ENCODE assay signal across 1 cellular context in the genomic region with DNA sequence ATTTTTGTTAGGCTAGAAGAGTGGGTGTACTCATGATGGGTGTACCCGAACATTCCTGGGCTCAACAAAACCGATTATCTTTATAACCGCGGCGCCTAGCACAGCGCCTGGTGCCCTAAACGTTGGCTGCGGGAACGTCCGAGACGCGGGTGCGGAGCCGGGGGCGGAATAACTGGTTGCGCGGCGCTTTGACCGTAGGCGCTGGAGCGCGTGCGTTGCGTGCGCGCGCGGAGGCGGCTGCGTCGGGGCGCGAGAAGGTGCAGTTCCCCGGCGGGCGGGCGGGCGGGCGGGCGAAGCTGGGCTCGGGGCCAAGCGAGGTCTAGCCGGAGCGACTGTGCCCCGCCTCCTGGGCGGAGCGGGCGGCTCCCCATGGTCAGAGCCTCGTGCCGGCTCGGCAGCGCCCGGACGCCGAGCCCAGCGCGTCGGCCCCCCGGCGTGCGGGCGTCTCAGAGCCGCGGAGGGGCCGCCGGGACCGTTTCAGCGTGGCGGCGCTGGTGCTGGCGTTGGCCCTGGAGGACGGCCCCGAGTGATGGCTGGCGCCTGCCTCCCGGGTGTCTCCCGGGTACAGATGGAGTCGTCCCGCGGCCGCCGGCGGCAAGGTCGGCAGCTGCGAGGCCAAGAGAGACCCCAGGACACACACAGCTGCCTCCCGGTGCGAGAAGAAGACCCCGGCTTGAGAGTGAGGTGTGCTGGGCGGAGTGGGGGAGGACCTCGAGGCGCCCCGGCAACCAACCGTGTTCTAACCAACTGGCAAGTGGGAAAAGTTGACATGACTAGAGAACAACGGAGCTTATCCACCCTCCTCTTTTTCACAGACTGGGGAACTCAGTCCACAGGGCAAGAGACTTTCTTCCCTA.
TF ChIP-seq lines count a peak whose summit lies in the region.

A gene (plus strand): TSS at position 373 of the 857 bp plus-strand sequence. CDS start 14,429 bp downstream, outside the sequence.

TF ChIP-seq in WTC11, 78 proteins besides CTCF, POLR2A, EP300 and RAD21 (continued from another document and continues in another):
- TF ChIP-seq, protein P1, sequence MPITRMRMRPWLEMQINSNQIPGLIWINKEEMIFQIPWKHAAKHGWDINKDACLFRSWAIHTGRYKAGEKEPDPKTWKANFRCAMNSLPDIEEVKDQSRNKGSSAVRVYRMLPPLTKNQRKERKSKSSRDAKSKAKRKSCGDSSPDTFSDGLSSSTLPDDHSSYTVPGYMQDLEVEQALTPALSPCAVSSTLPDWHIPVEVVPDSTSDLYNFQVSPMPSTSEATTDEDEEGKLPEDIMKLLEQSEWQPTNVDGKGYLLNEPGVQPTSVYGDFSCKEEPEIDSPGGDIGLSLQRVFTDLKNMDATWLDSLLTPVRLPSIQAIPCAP (CRISPR knock-in tag; IDR thresholded peaks at IDR 0.05), result no peak
- TF ChIP-seq, protein P2, sequence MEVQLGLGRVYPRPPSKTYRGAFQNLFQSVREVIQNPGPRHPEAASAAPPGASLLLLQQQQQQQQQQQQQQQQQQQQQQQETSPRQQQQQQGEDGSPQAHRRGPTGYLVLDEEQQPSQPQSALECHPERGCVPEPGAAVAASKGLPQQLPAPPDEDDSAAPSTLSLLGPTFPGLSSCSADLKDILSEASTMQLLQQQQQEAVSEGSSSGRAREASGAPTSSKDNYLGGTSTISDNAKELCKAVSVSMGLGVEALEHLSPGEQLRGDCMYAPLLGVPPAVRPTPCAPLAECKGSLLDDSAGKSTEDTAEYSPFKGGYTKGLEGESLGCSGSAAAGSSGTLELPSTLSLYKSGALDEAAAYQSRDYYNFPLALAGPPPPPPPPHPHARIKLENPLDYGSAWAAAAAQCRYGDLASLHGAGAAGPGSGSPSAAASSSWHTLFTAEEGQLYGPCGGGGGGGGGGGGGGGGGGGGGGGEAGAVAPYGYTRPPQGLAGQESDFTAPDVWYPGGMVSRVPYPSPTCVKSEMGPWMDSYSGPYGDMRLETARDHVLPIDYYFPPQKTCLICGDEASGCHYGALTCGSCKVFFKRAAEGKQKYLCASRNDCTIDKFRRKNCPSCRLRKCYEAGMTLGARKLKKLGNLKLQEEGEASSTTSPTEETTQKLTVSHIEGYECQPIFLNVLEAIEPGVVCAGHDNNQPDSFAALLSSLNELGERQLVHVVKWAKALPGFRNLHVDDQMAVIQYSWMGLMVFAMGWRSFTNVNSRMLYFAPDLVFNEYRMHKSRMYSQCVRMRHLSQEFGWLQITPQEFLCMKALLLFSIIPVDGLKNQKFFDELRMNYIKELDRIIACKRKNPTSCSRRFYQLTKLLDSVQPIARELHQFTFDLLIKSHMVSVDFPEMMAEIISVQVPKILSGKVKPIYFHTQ (CRISPR knock-in tag; IDR thresholded peaks at IDR 0.05), result no peak
- TF ChIP-seq RELA (CRISPR knock-in tag; IDR thresholded peaks at IDR 0.05; ENCODE audit: borderline replicate concordance), result no peak
- no peak for TF ChIP-seq NFYB (CRISPR knock-in tag; conservative IDR thresholded peaks at IDR 0.05; ENCODE audit: low read depth)
- TF ChIP-seq, protein P3, sequence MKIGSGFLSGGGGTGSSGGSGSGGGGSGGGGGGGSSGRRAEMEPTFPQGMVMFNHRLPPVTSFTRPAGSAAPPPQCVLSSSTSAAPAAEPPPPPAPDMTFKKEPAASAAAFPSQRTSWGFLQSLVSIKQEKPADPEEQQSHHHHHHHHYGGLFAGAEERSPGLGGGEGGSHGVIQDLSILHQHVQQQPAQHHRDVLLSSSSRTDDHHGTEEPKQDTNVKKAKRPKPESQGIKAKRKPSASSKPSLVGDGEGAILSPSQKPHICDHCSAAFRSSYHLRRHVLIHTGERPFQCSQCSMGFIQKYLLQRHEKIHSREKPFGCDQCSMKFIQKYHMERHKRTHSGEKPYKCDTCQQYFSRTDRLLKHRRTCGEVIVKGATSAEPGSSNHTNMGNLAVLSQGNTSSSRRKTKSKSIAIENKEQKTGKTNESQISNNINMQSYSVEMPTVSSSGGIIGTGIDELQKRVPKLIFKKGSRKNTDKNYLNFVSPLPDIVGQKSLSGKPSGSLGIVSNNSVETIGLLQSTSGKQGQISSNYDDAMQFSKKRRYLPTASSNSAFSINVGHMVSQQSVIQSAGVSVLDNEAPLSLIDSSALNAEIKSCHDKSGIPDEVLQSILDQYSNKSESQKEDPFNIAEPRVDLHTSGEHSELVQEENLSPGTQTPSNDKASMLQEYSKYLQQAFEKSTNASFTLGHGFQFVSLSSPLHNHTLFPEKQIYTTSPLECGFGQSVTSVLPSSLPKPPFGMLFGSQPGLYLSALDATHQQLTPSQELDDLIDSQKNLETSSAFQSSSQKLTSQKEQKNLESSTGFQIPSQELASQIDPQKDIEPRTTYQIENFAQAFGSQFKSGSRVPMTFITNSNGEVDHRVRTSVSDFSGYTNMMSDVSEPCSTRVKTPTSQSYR (CRISPR knock-in tag; IDR thresholded peaks at IDR 0.05), result no peak
- TF ChIP-seq NR2C2 (CRISPR knock-in tag; IDR thresholded peaks at IDR 0.05), result no peak
- TF ChIP-seq, protein P4, sequence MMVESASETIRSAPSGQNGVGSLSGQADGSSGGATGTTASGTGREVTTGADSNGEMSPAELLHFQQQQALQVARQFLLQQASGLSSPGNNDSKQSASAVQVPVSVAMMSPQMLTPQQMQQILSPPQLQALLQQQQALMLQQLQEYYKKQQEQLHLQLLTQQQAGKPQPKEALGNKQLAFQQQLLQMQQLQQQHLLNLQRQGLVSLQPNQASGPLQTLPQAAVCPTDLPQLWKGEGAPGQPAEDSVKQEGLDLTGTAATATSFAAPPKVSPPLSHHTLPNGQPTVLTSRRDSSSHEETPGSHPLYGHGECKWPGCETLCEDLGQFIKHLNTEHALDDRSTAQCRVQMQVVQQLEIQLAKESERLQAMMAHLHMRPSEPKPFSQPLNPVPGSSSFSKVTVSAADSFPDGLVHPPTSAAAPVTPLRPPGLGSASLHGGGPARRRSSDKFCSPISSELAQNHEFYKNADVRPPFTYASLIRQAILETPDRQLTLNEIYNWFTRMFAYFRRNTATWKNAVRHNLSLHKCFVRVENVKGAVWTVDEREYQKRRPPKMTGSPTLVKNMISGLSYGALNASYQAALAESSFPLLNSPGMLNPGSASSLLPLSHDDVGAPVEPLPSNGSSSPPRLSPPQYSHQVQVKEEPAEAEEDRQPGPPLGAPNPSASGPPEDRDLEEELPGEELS (CRISPR knock-in tag; IDR thresholded peaks at IDR 0.05), result peak; percentile 75; the same call in 1 of the 2 replicates
- no peak for TF ChIP-seq ZNF416 (CRISPR knock-in tag; IDR thresholded peaks at IDR 0.05)
- TF ChIP-seq, protein P5, sequence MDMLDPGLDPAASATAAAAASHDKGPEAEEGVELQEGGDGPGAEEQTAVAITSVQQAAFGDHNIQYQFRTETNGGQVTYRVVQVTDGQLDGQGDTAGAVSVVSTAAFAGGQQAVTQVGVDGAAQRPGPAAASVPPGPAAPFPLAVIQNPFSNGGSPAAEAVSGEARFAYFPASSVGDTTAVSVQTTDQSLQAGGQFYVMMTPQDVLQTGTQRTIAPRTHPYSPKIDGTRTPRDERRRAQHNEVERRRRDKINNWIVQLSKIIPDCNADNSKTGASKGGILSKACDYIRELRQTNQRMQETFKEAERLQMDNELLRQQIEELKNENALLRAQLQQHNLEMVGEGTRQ (CRISPR knock-in tag; IDR thresholded peaks at IDR 0.05), result 0 out of 2 replicates have a peak, but pooled peaks have one; percentile 10
- TF ChIP-seq ZNF317 (CRISPR knock-in tag; IDR thresholded peaks at IDR 0.05; ENCODE audit: borderline replicate concordance, low read depth), result 0 out of 2 replicates have a peak, but pooled peaks have one; percentile 47
- TF ChIP-seq, protein P6, sequence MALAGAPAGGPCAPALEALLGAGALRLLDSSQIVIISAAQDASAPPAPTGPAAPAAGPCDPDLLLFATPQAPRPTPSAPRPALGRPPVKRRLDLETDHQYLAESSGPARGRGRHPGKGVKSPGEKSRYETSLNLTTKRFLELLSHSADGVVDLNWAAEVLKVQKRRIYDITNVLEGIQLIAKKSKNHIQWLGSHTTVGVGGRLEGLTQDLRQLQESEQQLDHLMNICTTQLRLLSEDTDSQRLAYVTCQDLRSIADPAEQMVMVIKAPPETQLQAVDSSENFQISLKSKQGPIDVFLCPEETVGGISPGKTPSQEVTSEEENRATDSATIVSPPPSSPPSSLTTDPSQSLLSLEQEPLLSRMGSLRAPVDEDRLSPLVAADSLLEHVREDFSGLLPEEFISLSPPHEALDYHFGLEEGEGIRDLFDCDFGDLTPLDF (CRISPR knock-in tag; IDR thresholded peaks at IDR 0.05), result no peak
- no peak for TF ChIP-seq FOXJ3 (CRISPR knock-in tag; IDR thresholded peaks at IDR 0.05; ENCODE audit: borderline replicate concordance)
- no peak; the same call in 1 of the 2 replicates for TF ChIP-seq TCF7 (CRISPR knock-in tag; IDR thresholded peaks at IDR 0.05; ENCODE audit: low read depth)
- peak; percentile 44; the same call in 1 of the 2 replicates for TF ChIP-seq TEAD1 (CRISPR knock-in tag; IDR thresholded peaks at IDR 0.05)
- no peak for TF ChIP-seq SOX15 (CRISPR knock-in tag; IDR thresholded peaks at IDR 0.05)
- TF ChIP-seq, protein P7, sequence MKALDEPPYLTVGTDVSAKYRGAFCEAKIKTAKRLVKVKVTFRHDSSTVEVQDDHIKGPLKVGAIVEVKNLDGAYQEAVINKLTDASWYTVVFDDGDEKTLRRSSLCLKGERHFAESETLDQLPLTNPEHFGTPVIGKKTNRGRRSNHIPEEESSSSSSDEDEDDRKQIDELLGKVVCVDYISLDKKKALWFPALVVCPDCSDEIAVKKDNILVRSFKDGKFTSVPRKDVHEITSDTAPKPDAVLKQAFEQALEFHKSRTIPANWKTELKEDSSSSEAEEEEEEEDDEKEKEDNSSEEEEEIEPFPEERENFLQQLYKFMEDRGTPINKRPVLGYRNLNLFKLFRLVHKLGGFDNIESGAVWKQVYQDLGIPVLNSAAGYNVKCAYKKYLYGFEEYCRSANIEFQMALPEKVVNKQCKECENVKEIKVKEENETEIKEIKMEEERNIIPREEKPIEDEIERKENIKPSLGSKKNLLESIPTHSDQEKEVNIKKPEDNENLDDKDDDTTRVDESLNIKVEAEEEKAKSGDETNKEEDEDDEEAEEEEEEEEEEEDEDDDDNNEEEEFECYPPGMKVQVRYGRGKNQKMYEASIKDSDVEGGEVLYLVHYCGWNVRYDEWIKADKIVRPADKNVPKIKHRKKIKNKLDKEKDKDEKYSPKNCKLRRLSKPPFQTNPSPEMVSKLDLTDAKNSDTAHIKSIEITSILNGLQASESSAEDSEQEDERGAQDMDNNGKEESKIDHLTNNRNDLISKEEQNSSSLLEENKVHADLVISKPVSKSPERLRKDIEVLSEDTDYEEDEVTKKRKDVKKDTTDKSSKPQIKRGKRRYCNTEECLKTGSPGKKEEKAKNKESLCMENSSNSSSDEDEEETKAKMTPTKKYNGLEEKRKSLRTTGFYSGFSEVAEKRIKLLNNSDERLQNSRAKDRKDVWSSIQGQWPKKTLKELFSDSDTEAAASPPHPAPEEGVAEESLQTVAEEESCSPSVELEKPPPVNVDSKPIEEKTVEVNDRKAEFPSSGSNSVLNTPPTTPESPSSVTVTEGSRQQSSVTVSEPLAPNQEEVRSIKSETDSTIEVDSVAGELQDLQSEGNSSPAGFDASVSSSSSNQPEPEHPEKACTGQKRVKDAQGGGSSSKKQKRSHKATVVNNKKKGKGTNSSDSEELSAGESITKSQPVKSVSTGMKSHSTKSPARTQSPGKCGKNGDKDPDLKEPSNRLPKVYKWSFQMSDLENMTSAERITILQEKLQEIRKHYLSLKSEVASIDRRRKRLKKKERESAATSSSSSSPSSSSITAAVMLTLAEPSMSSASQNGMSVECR (CRISPR knock-in tag; IDR thresholded peaks at IDR 0.05; ENCODE audit: borderline replicate concordance), result no peak
- TF ChIP-seq, protein P8, sequence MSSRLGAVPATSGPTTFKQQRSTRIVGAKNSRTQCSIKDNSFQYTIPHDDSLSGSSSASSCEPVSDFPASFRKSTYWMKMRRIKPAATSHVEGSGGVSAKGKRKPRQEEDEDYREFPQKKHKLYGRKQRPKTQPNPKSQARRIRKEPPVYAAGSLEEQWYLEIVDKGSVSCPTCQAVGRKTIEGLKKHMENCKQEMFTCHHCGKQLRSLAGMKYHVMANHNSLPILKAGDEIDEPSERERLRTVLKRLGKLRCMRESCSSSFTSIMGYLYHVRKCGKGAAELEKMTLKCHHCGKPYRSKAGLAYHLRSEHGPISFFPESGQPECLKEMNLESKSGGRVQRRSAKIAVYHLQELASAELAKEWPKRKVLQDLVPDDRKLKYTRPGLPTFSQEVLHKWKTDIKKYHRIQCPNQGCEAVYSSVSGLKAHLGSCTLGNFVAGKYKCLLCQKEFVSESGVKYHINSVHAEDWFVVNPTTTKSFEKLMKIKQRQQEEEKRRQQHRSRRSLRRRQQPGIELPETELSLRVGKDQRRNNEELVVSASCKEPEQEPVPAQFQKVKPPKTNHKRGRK (CRISPR knock-in tag; IDR thresholded peaks at IDR 0.05; ENCODE audit: borderline replicate concordance), result 0 out of 2 replicates have a peak, but pooled peaks have one; percentile 22
- peak; percentile 80; the same call in 1 of the 2 replicates for TF ChIP-seq FOXP1 (CRISPR knock-in tag; IDR thresholded peaks at IDR 0.05; ENCODE audit: borderline replicate concordance)
- no peak for TF ChIP-seq NFATC4 (CRISPR knock-in tag; IDR thresholded peaks at IDR 0.05)
- no peak for TF ChIP-seq HMGA2 (CRISPR knock-in tag; IDR thresholded peaks at IDR 0.05)
- TF ChIP-seq ESRRA (CRISPR knock-in tag; IDR thresholded peaks at IDR 0.05; ENCODE audit: borderline replicate concordance), result no peak
- 0 out of 2 replicates have a peak, but pooled peaks have one; percentile 46 for TF ChIP-seq CREM (CRISPR knock-in tag; IDR thresholded peaks at IDR 0.05)
- TF ChIP-seq ZNF423 (CRISPR knock-in tag; IDR thresholded peaks at IDR 0.05), result no peak
- TF ChIP-seq MYBL2 (CRISPR knock-in tag; IDR thresholded peaks at IDR 0.05), result 0 out of 2 replicates have a peak, but pooled peaks have one; percentile 51
- TF ChIP-seq NFE2L1 (CRISPR knock-in tag; IDR thresholded peaks at IDR 0.05), result peak; percentile 77; the same call in 1 of the 2 replicates
- TF ChIP-seq SP1 (CRISPR knock-in tag; conservative IDR thresholded peaks at IDR 0.05), result peak; percentile 62
- peak; percentile 32; the same call in 1 of the 2 replicates for TF ChIP-seq ZNF263 (CRISPR knock-in tag; IDR thresholded peaks at IDR 0.05; ENCODE audit: low read depth)
- TF ChIP-seq FOXK1 (CRISPR knock-in tag; IDR thresholded peaks at IDR 0.05), result peak; percentile 63; the same call in 1 of the 2 replicates
- TF ChIP-seq, protein P9, sequence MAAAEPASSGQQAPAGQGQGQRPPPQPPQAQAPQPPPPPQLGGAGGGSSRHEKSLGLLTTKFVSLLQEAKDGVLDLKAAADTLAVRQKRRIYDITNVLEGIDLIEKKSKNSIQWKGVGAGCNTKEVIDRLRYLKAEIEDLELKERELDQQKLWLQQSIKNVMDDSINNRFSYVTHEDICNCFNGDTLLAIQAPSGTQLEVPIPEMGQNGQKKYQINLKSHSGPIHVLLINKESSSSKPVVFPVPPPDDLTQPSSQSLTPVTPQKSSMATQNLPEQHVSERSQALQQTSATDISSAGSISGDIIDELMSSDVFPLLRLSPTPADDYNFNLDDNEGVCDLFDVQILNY (CRISPR knock-in tag; IDR thresholded peaks at IDR 0.05), result peak; percentile 80; the same call in 1 of the 2 replicates
- TF ChIP-seq, protein P10, sequence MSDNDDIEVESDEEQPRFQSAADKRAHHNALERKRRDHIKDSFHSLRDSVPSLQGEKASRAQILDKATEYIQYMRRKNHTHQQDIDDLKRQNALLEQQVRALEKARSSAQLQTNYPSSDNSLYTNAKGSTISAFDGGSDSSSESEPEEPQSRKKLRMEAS (CRISPR knock-in tag; IDR thresholded peaks at IDR 0.05), result peak; percentile 83
- no peak for TF ChIP-seq CREB1 (CRISPR knock-in tag; IDR thresholded peaks at IDR 0.05)
